In genomic region chr10:70296406-70296899, GRCh38 we compare ENCODE assay signal across 10 cellular contexts. TPM values are rescaled to one million over a fixed set of nuclear protein-coding genes. Genes with fewer than 3 reads are reported as not detected.
A peak's percentile ranks its signal among the peaks of the same experiment; 100 is the strongest.
DNase-seq lines count a peak whose midpoint lies in the region; ATAC-seq, FAIRE-seq and TF ChIP-seq lines count a peak whose summit lies in the region.
"Had no signal": no experiment of that assay in that cellular context is flagged by ENCODE, and none has a peak within 500 bp of the region (broad histone marks: within the 10 kb centered on the region; RNA-seq: fewer than 3 reads in every experiment).

No MANE protein-coding gene starts in this region.

- 11% methylated on average over 12 of the region's 12 CpGs for WGBS in K562 (ENCODE audit: insufficient coverage, low coverage, missing lambda C conversion rate)
- 24 to 27% methylated on average over 12 of the region's 12 CpGs for WGBS in aorta, 2 donors

- DNase-seq in NOMO-1 (lab: John Stamatoyannopoulos, UW; ENCODE audit: unreplicated experiment in 2 of 2) (peak; percentile 15 to 52), NOMO-1 treated with dmso at 0.1 percent for 144 hours (lab: John Stamatoyannopoulos, UW; ENCODE audit: unreplicated experiment) (no peak), K562 (ENCODE audit: extremely low read depth in 1 of 4, low spot score in 3 of 4) (peak; percentile 68 to 82 (median 78)), left lung (peak; percentile 88 to 93), aorta (peak; percentile 93), NCI-H774 (lab: John Stamatoyannopoulos, UW) (no peak), SKM-1 treated with dmso at 0.1 percent for 144 hours (lab: John Stamatoyannopoulos, UW; ENCODE audit: unreplicated experiment) (no peak)
- DNase-seq in central memory CD4-positive, alpha-beta T cell, result no peak

- H3K4me3 ChIP-seq in K562 (no peak overlapping the region), left lung (no peak overlapping the region), aorta (ENCODE audit: low read length in 2 of 2) (no peak overlapping the region)

- H3K36me3 ChIP-seq in K562 (ENCODE audit: control insufficient read depth, insufficient read depth, low read length), result no peaks in the 10 kb centered on the region
- H3K36me3 ChIP-seq in left lung, result no peaks in the 10 kb centered on the region
- no peaks in the 10 kb centered on the region for H3K36me3 ChIP-seq in aorta (ENCODE audit: control insufficient read depth in 1 of 2, insufficient read depth in 2 of 2, low read length in 1 of 2)

- H3K27ac ChIP-seq in K562 (ENCODE audit: extremely low read depth, low read depth, low read length), result peak overlapping the region; percentile 23; the same call in 1 of the 3 replicates
- H3K27ac ChIP-seq in left lung, result peak overlapping the region; percentile 67
- H3K27ac ChIP-seq in aorta (ENCODE audit: low read depth in 1 of 2, low read length in 2 of 2), result peak overlapping the region in 1 of 2 donors; percentile 7
- H3K27ac ChIP-seq: C4-2B had no signal

- BruUV-seq in K562 (replicated peaks; lab: Mats Ljungman, UMichigan), result no TSS peak

- H3K4me2 ChIP-seq in K562 (ENCODE audit: insufficient read depth, low read length), result peak overlapping the region; percentile 46; the same call in 1 of the 2 replicates

- POLR2A ChIA-PET in K562 (lab: Yijun Ruan, JAX), result interaction anchor here (0.6 kb wide), 1 partner anchor 561 kb away, joined by 4 read pairs; no protein-coding TSS in a partner anchor

- peak; percentile 92 for ATAC-seq in K562
- ATAC-seq in left lung, result peak; percentile 99
- peak; percentile 93 for ATAC-seq in aorta (ENCODE audit: low FRiP score)

- intact Hi-C loops in K562 (cut with micrococcal nuclease) (no loop called here), left lung (cut with DNase I) (no loop called here), aorta (cut with DNase I) (loop anchor here in 1 of 2 donors (5.0 kb wide), 2 partner anchors 64 to 66 kb away; partner anchors contain the start of gene PPA1)

- H3K4me1 ChIP-seq in K562 (replicated peaks in 1 of 2; ENCODE audit: control insufficient read depth in 2 of 2, insufficient read depth in 2 of 2, low read length in 2 of 2), result peaks cover 7 to 8% of the 10 kb centered on the region in 2 experiments; a peak in 4 of 5 replicates
- peaks cover 10 to 26% of the 10 kb centered on the region in 2 donors for H3K4me1 ChIP-seq in left lung
- no peaks in the 10 kb centered on the region for H3K4me1 ChIP-seq in aorta (ENCODE audit: control insufficient read depth in 1 of 2, insufficient read depth in 2 of 2, low read length in 2 of 2)

- peak overlapping the region; percentile 20 to 72; a peak in 3 of 4 replicates for H3K9ac ChIP-seq in K562 (ENCODE audit: insufficient read depth in 1 of 2, low read depth in 2 of 2, low read length in 2 of 2)

- no peaks in the 10 kb centered on the region for H4K20me1 ChIP-seq in K562 (replicated peaks; ENCODE audit: control insufficient read depth, insufficient read depth, low read length)

- TF ChIP-seq EP300 in K562 (IDR thresholded peaks at IDR 0.05; ENCODE audit: low read length), result no peak

- in situ Hi-C loops in K562 (cut with MboI), result no loop called here

- no peaks in the 10 kb centered on the region for H3K79me2 ChIP-seq in K562 (ENCODE audit: control insufficient read depth, insufficient read depth, low read length)

- FAIRE-seq in K562 (lab: Jason Lieb, UNC), result peak; percentile 91
- FAIRE-seq: frontal cortex had no signal

- H3K27me3 ChIP-seq in K562 (ENCODE audit: control insufficient read depth in 2 of 2, insufficient read depth in 2 of 2, low read length in 2 of 2) (peaks cover 7 to 14% of the 10 kb centered on the region in 2 experiments; a peak in 3 of 5 replicates), left lung (no peaks in the 10 kb centered on the region), aorta (ENCODE audit: control insufficient read depth in 1 of 2, insufficient read depth in 2 of 2, low read length in 1 of 2) (no peaks in the 10 kb centered on the region)

- no peak for TF ChIP-seq POLR2A in K562 (conservative IDR thresholded peaks at IDR 0.05)

- no peak for TF ChIP-seq RAD21 in K562 (CRISPR knock-in tag; conservative IDR thresholded peaks at IDR 0.05 in 1 of 2, IDR thresholded peaks at IDR 0.05 in 1 of 2)

- TF ChIP-seq CTCF in K562 (IDR thresholded peaks at IDR 0.05 in 2 of 3, conservative IDR thresholded peaks at IDR 0.05 in 1 of 3; ENCODE audit: insufficient read depth in 2 of 3, low read depth in 1 of 3, low read length in 3 of 3) (no peak), left lung (IDR thresholded peaks at IDR 0.05) (no peak)

- H3K9me3 ChIP-seq in K562 (replicated peaks; ENCODE audit: control insufficient read depth, insufficient read depth, low read depth, low read length) (no peaks in the 10 kb centered on the region), left lung (no peaks in the 10 kb centered on the region), aorta (ENCODE audit: control insufficient read depth, low read length) (no peaks in the 10 kb centered on the region)

- no peaks in the 10 kb centered on the region for H3K9me1 ChIP-seq in K562 (ENCODE audit: control insufficient read depth, insufficient read depth, low read length)

- CTCF ChIA-PET in K562 (lab: Yijun Ruan, JAX; ENCODE audit: low intra/inter-chr PET ratio), result no interaction called here

- H2AFZ ChIP-seq in K562 (ENCODE audit: low read depth, low read length), result peak overlapping the region; percentile 74

TF ChIP-seq in K562, 482 proteins besides CTCF, POLR2A, EP300 and RAD21 (continues in another document):
- TF ChIP-seq ZNF592 (IDR thresholded peaks at IDR 0.05), result peak; percentile 62; the same call in 1 of the 2 replicates
- peak; percentile 31; the same call in 1 of the 2 replicates for TF ChIP-seq MAFK (IDR thresholded peaks at IDR 0.05; ENCODE audit: low read length)
- no peak for TF ChIP-seq CHD4 (IDR thresholded peaks at IDR 0.05; ENCODE audit: insufficient read depth, insufficient replicate concordance, low read depth, low read length, poor library complexity, severe bottlenecking)
- TF ChIP-seq NR2C2 (CRISPR knock-in tag; IDR thresholded peaks at IDR 0.05), result no peak
- TF ChIP-seq NR2C2 (tag; IDR thresholded peaks at IDR 0.05), result 0 out of 2 replicates have a peak, but pooled peaks have one; percentile 0
- TF ChIP-seq CBFA2T2 (conservative IDR thresholded peaks at IDR 0.05), result peak; percentile 52; the same call in 1 of the 2 replicates
- TF ChIP-seq CREM (IDR thresholded peaks at IDR 0.05; ENCODE audit: low read depth), result peak; percentile 26; the same call in 1 of the 2 replicates

RNA-seq across cellular contexts. Expression of gene NPFFR1, which starts 12.6 kb away (rescaled TPM):
- not detected in 2 replicates for total RNA-seq in K562 (2011; cell fraction: chromatin; rRNA removed; ENCODE audit: low replicate concordance)
- total RNA-seq in K562 (2011; cell fraction: nucleolus; rRNA removed), result not detected in 2 replicates
- total RNA-seq in K562 (2011; cell fraction: nucleoplasm; rRNA removed), result not detected in 2 replicates
- total RNA-seq in K562 (2014; rRNA removed) (not detected in 2 replicates), K562 (2014; rRNA removed; fragmentation: Illumina TruSeq; extraction: Trizol) (under 0.01 TPM in 1 of 2 replicates, not detected in the other), K562 (2015; rRNA removed; fragmentation: Illumina TruSeq; extraction: Trizol) (not detected in 2 replicates), K562 (2021) (not detected in 2 replicates), left lung (under 1 TPM; 0.20 to 0.21 TPM), aorta (under 1 TPM; 0.03 to 0.06 TPM)
- polyA plus RNA-seq in K562 (2011; rRNA removed) (not detected in 2 replicates), K562 (2014; fragmentation: Illumina TruSeq; extraction: Trizol) (not detected in 2 replicates), K562 (2014; fragmentation: Nextera tagmentation; extraction: Ambion mirVana) (not detected), K562 (2014; rRNA removed) (not detected in 2 replicates), aorta (under 1 TPM in 1 of 2 donors, not detected in 1; under 0.01 TPM)
- polyA plus RNA-seq in K562 (2011; cell fraction: cytosol; rRNA removed), result under 0.01 TPM in 1 of 2 replicates, not detected in the other
- polyA plus RNA-seq in K562 (2011; cell fraction: nucleus; rRNA removed), result not detected in 2 replicates
- polyA plus RNA-seq in K562 (2012), result not detected in 2 replicates
- polyA minus RNA-seq in K562 (2011; rRNA and poly(A)+ RNA removed), result not detected in 2 replicates
- not detected in 2 replicates for polyA minus RNA-seq in K562 (2011; cell fraction: cytosol; rRNA and poly(A)+ RNA removed)
- not detected in 2 replicates for polyA minus RNA-seq in K562 (2011; cell fraction: nucleus; rRNA and poly(A)+ RNA removed)

Comparison
In these comparisons a context has a peak if more than half of its experiments do, and no peak if none do; other contexts are left out.
1. DNase-seq: peak in NOMO-1 (2 of 2), K562 (4 of 4), left lung (2 of 2) and aorta (2 of 2); none in NOMO-1 treated with dmso at 0.1 percent for 144 hours (single experiment), NCI-H774 (single experiment), SKM-1 treated with dmso at 0.1 percent for 144 hours (single experiment) and central memory CD4-positive, alpha-beta T cell (single experiment).
2. Peak in every context shown above with its lines, with median percentiles within 50 percentile points of each other: ATAC-seq.